In the genomic region with DNA sequence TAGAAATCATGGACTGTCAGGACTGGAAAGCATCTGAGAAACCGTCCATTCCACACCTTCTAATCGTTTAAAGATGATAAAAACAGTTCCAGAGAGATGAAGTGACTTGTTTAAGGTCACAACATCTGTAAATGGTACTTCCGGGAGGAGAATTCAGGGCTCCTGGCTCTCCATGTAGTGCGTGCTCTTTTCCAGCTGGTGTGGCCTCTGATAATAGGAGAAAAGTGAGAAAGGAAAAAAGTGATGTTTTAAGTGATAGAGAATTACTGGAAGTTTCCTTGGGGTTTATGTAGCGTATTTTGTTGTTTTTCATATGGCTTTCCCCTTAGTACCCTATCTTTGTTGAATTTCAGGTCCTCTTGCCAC, we compare ENCODE assay signal across 8 cellular contexts. TPM values are rescaled to one million over a fixed set of nuclear protein-coding genes. Genes with fewer than 3 reads are reported as not detected.
DNase-seq lines count a peak whose midpoint lies in the region; ATAC-seq and TF ChIP-seq lines count a peak whose summit lies in the region.

No MANE protein-coding gene starts in this region.

- H2BK5ac ChIP-seq in mesenchymal stem cell (ENCODE audit: low read depth, low read length, poor library complexity, severe bottlenecking): no peak overlapping the region

- H3K36me3 Mint-ChIP-seq in stimulated activated naive CD8-positive, alpha-beta T cell treated with anti-CD3 and anti-CD28 coated beads, Interleukin-15, Interleukin-2, amounts not matched to agents 100 ng/mL and 50 ng/mL, for 24 hours (ENCODE audit: low read depth): peaks cover 54% of the 10 kb centered on the region

- H2BK120ac ChIP-seq in mesenchymal stem cell (ENCODE audit: low read depth, low read length): no peak overlapping the region

- H3K36me3 ChIP-seq in body of pancreas (replicated peaks in 1 of 2; ENCODE audit: insufficient read depth in 1 of 2, low read depth in 2 of 2) (peaks cover 3 to 6% of the 10 kb centered on the region in 2 donors), mesenchymal stem cell (ENCODE audit: control insufficient read depth in 1 of 2, insufficient read depth in 2 of 2, low read depth in 1 of 2, low read length in 2 of 2) (peaks cover 7 to 43% of the 10 kb centered on the region in 2 experiments)

- H3K4me1 ChIP-seq in body of pancreas (peaks cover 25% of the 10 kb centered on the region), mesenchymal stem cell (ENCODE audit: control insufficient read depth, insufficient read depth, low read depth, low read length) (peaks cover 3% of the 10 kb centered on the region)

- H3K27ac ChIP-seq in body of pancreas: peak overlapping the region in 3 of 4 donors; percentile 78 to 95 (median 94)
- no peak overlapping the region for H3K27ac ChIP-seq in mesenchymal stem cell (ENCODE audit: low read length, poor library complexity, severe bottlenecking)

- intact Hi-C loops in body of pancreas (cut with DNase I): no loop called here

- no peak for DNase-seq in stimulated activated naive CD8-positive, alpha-beta T cell treated with anti-CD3 and anti-CD28 coated beads, Interleukin-15, Interleukin-2, amounts not matched to agents 100 U/mL and 50 U/mL, for 24 hours
- DNase-seq in body of pancreas (no peak), mesenchymal stem cell (no peak), NCI-H1105 treated with DMSO at 0.1 percent for 48 hours (lab: John Stamatoyannopoulos, UW) (no peak), NCI-H345 (lab: John Stamatoyannopoulos, UW) (no peak), NCI-H446 (lab: John Stamatoyannopoulos, UW) (no peak)

- H3K4me2 ChIP-seq in mesenchymal stem cell (ENCODE audit: low read length, poor library complexity, severe bottlenecking): peak overlapping the region; percentile 84

- H2AFZ ChIP-seq in mesenchymal stem cell (ENCODE audit: low read depth, low read length): no peak overlapping the region

- H2AK5ac ChIP-seq in mesenchymal stem cell (ENCODE audit: low read length, severe bottlenecking): no peak overlapping the region

- H3K4me3 Mint-ChIP-seq in stimulated activated naive CD8-positive, alpha-beta T cell treated with anti-CD3 and anti-CD28 coated beads, Interleukin-15, Interleukin-2, amounts not matched to agents 100 ng/mL and 50 ng/mL, for 24 hours: peak overlapping the region; percentile 98

- H3K27ac Mint-ChIP-seq in stimulated activated naive CD8-positive, alpha-beta T cell treated with anti-CD3 and anti-CD28 coated beads, Interleukin-15, Interleukin-2, amounts not matched to agents 100 ng/mL and 50 ng/mL, for 24 hours: peak overlapping the region; percentile 92

- H3K27me3 ChIP-seq in body of pancreas: no peaks in the 10 kb centered on the region
- H3K27me3 ChIP-seq in mesenchymal stem cell (ENCODE audit: control insufficient read depth in 1 of 2, insufficient read depth in 1 of 2, low read length in 2 of 2): no peaks in the 10 kb centered on the region

- no peak overlapping the region for H2BK12ac ChIP-seq in mesenchymal stem cell (ENCODE audit: low read length in 2 of 2)

- TF ChIP-seq CTCF in body of pancreas (IDR thresholded peaks at IDR 0.05): no peak

- H3K23ac ChIP-seq in mesenchymal stem cell (ENCODE audit: low read length in 2 of 2): no peak overlapping the region

- H3K4me1 Mint-ChIP-seq in stimulated activated naive CD8-positive, alpha-beta T cell treated with anti-CD3 and anti-CD28 coated beads, Interleukin-15, Interleukin-2, amounts not matched to agents 100 ng/mL and 50 ng/mL, for 24 hours (ENCODE audit: low read depth): peaks cover 41% of the 10 kb centered on the region

- peak overlapping the region; percentile 98 for H3K9ac ChIP-seq in mesenchymal stem cell (ENCODE audit: low read length)

- no peaks in the 10 kb centered on the region for H3K9me3 Mint-ChIP-seq in stimulated activated naive CD8-positive, alpha-beta T cell treated with anti-CD3 and anti-CD28 coated beads, Interleukin-15, Interleukin-2, amounts not matched to agents 100 ng/mL and 50 ng/mL, for 24 hours

- no peaks in the 10 kb centered on the region for H3K27me3 Mint-ChIP-seq in stimulated activated naive CD8-positive, alpha-beta T cell treated with anti-CD3 and anti-CD28 coated beads, Interleukin-15, Interleukin-2, amounts not matched to agents 100 ng/mL and 50 ng/mL, for 24 hours

- no peak overlapping the region for H3K18ac ChIP-seq in mesenchymal stem cell (ENCODE audit: low read depth in 1 of 2, low read length in 2 of 2)

- H3K4me3 ChIP-seq in body of pancreas: peak overlapping the region; percentile 88 to 94
- H3K4me3 ChIP-seq in mesenchymal stem cell (ENCODE audit: insufficient read depth in 1 of 2, low read depth in 1 of 2, low read length in 2 of 2): peak overlapping the region; percentile 84 to 95

- no peak overlapping the region for H2BK15ac ChIP-seq in mesenchymal stem cell (ENCODE audit: low read depth, poor library complexity, severe bottlenecking)

- peaks cover 9% of the 10 kb centered on the region for H3K79me1 ChIP-seq in mesenchymal stem cell (replicated peaks; ENCODE audit: low read length, poor library complexity, severe bottlenecking)

- peak overlapping the region in 1 of 2 experiments; percentile 9 for H3K4ac ChIP-seq in mesenchymal stem cell (ENCODE audit: low read depth in 1 of 2, low read length in 2 of 2)

- no peak overlapping the region for H3K14ac ChIP-seq in mesenchymal stem cell (ENCODE audit: low read length in 2 of 2)

- no peak for ATAC-seq in stimulated activated naive CD8-positive, alpha-beta T cell treated with anti-CD3 and anti-CD28 coated beads, Interleukin-15, Interleukin-2, amounts not matched to agents 100 U/mL and 50 U/mL, for 24 hours
- ATAC-seq in HG03460 (IDR thresholded peaks at IDR 0.05; ENCODE audit: unreplicated experiment) (peak; percentile 17), body of pancreas (no peak)

- 5 to 6% methylated on average over 5 of the region's 5 CpGs for WGBS in body of pancreas, 2 donors
- WGBS in mesenchymal stem cell: 22% methylated on average over 4 of the region's 5 CpGs

- no peaks in the 10 kb centered on the region for H3K9me3 ChIP-seq in body of pancreas
- H3K9me3 ChIP-seq in mesenchymal stem cell (ENCODE audit: control insufficient read depth, low read length): no peaks in the 10 kb centered on the region

- TF ChIP-seq POLR2A in body of pancreas (IDR thresholded peaks at IDR 0.05): no peak

- no peak overlapping the region for H4K8ac ChIP-seq in mesenchymal stem cell (ENCODE audit: low read length)

- no peak overlapping the region for H4K91ac ChIP-seq in mesenchymal stem cell (ENCODE audit: low read length)

RNA-seq across cellular contexts. Expression of gene C2orf49, which starts 0.7 kb away (rescaled TPM):
- total RNA-seq in body of pancreas: 10 to 100 TPM in 1 of 2 donors, 1 to 10 TPM in 1; 7.9 to 15.3 TPM
- 19.4 TPM for polyA plus RNA-seq in mesenchymal stem cell (2013, experiment 1 of 2)
- 18.0 TPM for polyA plus RNA-seq in mesenchymal stem cell (2013, experiment 2 of 2)

RNA-seq across cellular contexts. Expression of gene TGFBRAP1, which starts 8.5 kb away (rescaled TPM):
- 10 to 100 TPM; 11.2 to 12.9 TPM for total RNA-seq in body of pancreas
- polyA plus RNA-seq in mesenchymal stem cell (2013, experiment 1 of 2): 18.5 TPM
- 18.7 TPM for polyA plus RNA-seq in mesenchymal stem cell (2013, experiment 2 of 2)
